In the genomic region with DNA sequence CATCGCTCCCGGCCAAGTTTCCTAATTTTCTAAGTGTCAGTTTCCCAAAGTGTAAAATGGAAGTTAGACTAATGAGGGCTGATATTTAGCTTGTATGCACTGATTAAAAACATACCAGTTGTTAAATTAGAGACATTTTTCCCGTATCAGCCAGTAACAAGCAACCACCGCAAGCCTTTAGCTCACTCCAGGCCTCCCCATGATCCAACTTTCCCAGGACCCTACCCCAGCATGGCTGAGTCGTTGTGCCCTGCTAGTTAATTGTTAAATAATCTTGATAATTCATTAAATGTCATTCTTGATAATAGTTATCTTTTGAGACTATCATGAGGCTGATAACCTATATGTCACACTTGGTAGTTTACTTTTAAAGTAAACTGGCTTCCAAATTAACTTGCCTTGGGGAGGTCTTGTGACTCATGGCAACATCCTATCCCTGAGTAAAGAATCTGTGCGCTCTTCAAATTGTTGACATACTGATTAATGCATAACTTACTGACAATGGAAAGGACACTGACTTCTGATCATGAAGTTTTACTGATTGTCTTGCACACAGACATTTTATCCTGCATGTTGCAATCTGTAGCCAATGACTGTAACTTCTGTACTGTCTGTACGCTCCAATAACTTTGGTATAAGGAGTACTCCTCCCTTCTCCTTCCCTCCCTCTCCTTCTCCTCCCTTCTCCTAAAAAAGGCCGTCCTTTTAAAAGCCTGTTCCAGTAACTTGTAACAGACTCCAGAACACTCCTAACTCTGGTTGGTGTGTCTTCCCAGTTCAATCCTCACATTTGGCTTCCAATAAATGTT, we compare ENCODE assay signal across 12 cellular contexts. TPM values are rescaled to one million over a fixed set of nuclear protein-coding genes. Genes with fewer than 3 reads are reported as not detected.
A peak's percentile ranks its signal among the peaks of the same experiment; 100 is the strongest.
DNase-seq lines count a peak whose midpoint lies in the region; ATAC-seq and TF ChIP-seq lines count a peak whose summit lies in the region.
"Had no signal": no experiment of that assay in that cellular context is flagged by ENCODE, and none has a peak within 500 bp of the region (broad histone marks: within the 10 kb centered on the region; RNA-seq: fewer than 3 reads in every experiment).

No MANE protein-coding gene starts in this region.

- intact Hi-C loops in Calu3 (cut with micrococcal nuclease; ENCODE audit: unreplicated experiment) = loop anchor here (2.0 kb wide), 1 partner anchor 423 kb away; no protein-coding TSS in a partner anchor

- no peaks in the 10 kb centered on the region for H3K9me3 Mint-ChIP-seq in Calu3 (ENCODE audit: low read depth, unreplicated experiment)
- H3K9me3 Mint-ChIP-seq: central memory CD8-positive, alpha-beta T cell had no signal

- H3K4me1 Mint-ChIP-seq in Calu3 (ENCODE audit: low read depth, unreplicated experiment) = peaks cover 35% of the 10 kb centered on the region
- H3K4me1 Mint-ChIP-seq: central memory CD8-positive, alpha-beta T cell had no signal

- no peak overlapping the region for H3K4me3 Mint-ChIP-seq in Calu3 (ENCODE audit: low read depth, unreplicated experiment)
- H3K4me3 Mint-ChIP-seq: activated CD8-positive, alpha-beta memory T cell treated with anti-CD3 and anti-CD28 coated beads, Interleukin-2, amount 10 ng/mL, durations not matched to agents 7 days and 5 days; central memory CD8-positive, alpha-beta T cell had no signal

- H3K27me3 Mint-ChIP-seq in Calu3 (ENCODE audit: unreplicated experiment) = no peaks in the 10 kb centered on the region

- peak overlapping the region; percentile 35 for H3K27ac Mint-ChIP-seq in Calu3 (ENCODE audit: unreplicated experiment)
- H3K27ac Mint-ChIP-seq: activated CD8-positive, alpha-beta memory T cell treated with anti-CD3 and anti-CD28 coated beads, Interleukin-2, amount 10 ng/mL, durations not matched to agents 7 days and 5 days had no signal

- DNase-seq in Calu3 (no peak), RPMI7951 (ENCODE audit: low read depth) (peak; percentile 67), omental fat pad (ENCODE audit: low spot score) (no peak), HUDEP-2 (lab: John Stamatoyannopoulos, UW; ENCODE audit: unreplicated experiment in 76 of 76) (no peak), NCI-H1930 (lab: John Stamatoyannopoulos, UW) (no peak), NCI-H748 treated with DMSO at 0.1 percent for 48 hours (lab: John Stamatoyannopoulos, UW) (no peak)
- no peak for DNase-seq in activated CD8-positive, alpha-beta memory T cell treated with anti-CD3 and anti-CD28 coated beads, Interleukin-2, amount 50 U/mL, for 48 hours
- DNase-seq: activated CD8-positive, alpha-beta memory T cell treated with anti-CD3 and anti-CD28 coated beads, Interleukin-2, amount 10 ng/mL, durations not matched to agents 7 days and 5 days; NCI-H146; Right ventricle myocardium superior had no signal

- CTCF ChIA-PET in Calu3 (lab: Charles Lee) = interaction anchor here (0.6 kb wide), 1 partner anchor 416 kb away, joined by 4 read pairs; no protein-coding TSS in a partner anchor

- BruUV-seq in Calu3 (replicated peaks; lab: Mats Ljungman, UMichigan) = no TSS peak

- peak; percentile 91 for ATAC-seq in esophagus mucosa
- ATAC-seq in omental fat pad (ENCODE audit: low FRiP score) = peak; percentile 54
- ATAC-seq: activated CD8-positive, alpha-beta memory T cell treated with anti-CD3 and anti-CD28 coated beads, Interleukin-2, amount 10 ng/mL, durations not matched to agents 7 days and 5 days had no signal

- TF ChIP-seq CTCF in Calu3 (IDR thresholded peaks at IDR 0.05; ENCODE audit: unreplicated experiment) (no peak), omental fat pad (IDR thresholded peaks at IDR 0.05) (no peak)

- no peaks in the 10 kb centered on the region for H3K36me3 Mint-ChIP-seq in Calu3 (ENCODE audit: insufficient read depth, unreplicated experiment)
- H3K36me3 Mint-ChIP-seq: activated CD8-positive, alpha-beta memory T cell treated with anti-CD3 and anti-CD28 coated beads, Interleukin-2, amount 10 ng/mL, durations not matched to agents 7 days and 5 days had no signal

RNA-seq across cellular contexts. Expression of a gene that starts 6.3 kb away (rescaled TPM):
- 67.1 and 69.6 TPM in 2 replicates for total RNA-seq in Calu3 (2022)
- total RNA-seq in RPMI7951 (2014; rRNA removed; shearing (Covaris generic)) = 106 and 116 TPM in 2 replicates
- 71.8 TPM for total RNA-seq in esophagus mucosa
- 10 to 100 TPM; 26.2 to 48.8 (median 34.7) TPM for total RNA-seq in omental fat pad

RNA-seq across cellular contexts. Expression of a gene that starts 29.6 kb away (rescaled TPM):
- total RNA-seq in Calu3 (2022) (43.7 and 45.7 TPM in 2 replicates), esophagus mucosa (19.8 TPM), omental fat pad (10 to 100 TPM; 22.7 to 53.4 (median 27.9) TPM)
- total RNA-seq in RPMI7951 (2014; rRNA removed; shearing (Covaris generic)) = 55.0 and 66.9 TPM in 2 replicates
